In genomic region chr6:81806793-81807565, GRCh38 we compare ENCODE assay signal across 16 cellular contexts. TPM values are rescaled to one million over a fixed set of nuclear protein-coding genes. Genes with fewer than 3 reads are reported as not detected.
A peak's percentile ranks its signal among the peaks of the same experiment; 100 is the strongest.
DNase-seq lines count a peak whose midpoint lies in the region; ATAC-seq and TF ChIP-seq lines count a peak whose summit lies in the region.
"Had no signal": no experiment of that assay in that cellular context is flagged by ENCODE, and none has a peak within 500 bp of the region (broad histone marks: within the 10 kb centered on the region; RNA-seq: fewer than 3 reads in every experiment).

No MANE protein-coding gene starts in this region.

- DNase-seq in mammary epithelial cell: peak; percentile 63
- no peak for DNase-seq in breast epithelium (ENCODE audit: low spot score in 2 of 2)
- DNase-seq in NCI-H526 treated with DMSO at 0.1 percent for 48 hours (lab: John Stamatoyannopoulos, UW): peak; percentile 98
- peak; percentile 87 for DNase-seq in epithelial cell of prostate (ENCODE audit: low read depth, low spot score)
- peak; percentile 22 for DNase-seq in transverse colon
- DNase-seq in lower leg skin (ENCODE audit: low spot score in 2 of 2): no peak
- DNase-seq in activated gamma-delta T cell treated with Interleukin-2 at 50 U/mL for 16 hours: no peak
- DNase-seq: activated CD8-positive, alpha-beta memory T cell treated with anti-CD3 and anti-CD28 coated beads for 24 hours; dermis blood vessel endothelial cell; lower lobe of right lung; NCI-H2227 treated with DMSO at 0.1 percent for 48 hours; ovary; stomach had no signal

- H3K4me2 ChIP-seq in mammary epithelial cell (ENCODE audit: insufficient read depth, low read depth, low read length): no peak overlapping the region

- H4K20me1 ChIP-seq in mammary epithelial cell (ENCODE audit: insufficient read depth, low read length): no peaks in the 10 kb centered on the region

- TF ChIP-seq CTCF in mammary epithelial cell (conservative IDR thresholded peaks at IDR 0.05 in 1 of 2, IDR thresholded peaks at IDR 0.05 in 1 of 2; ENCODE audit: extremely low read depth in 1 of 2, insufficient read depth in 1 of 2, low read depth in 1 of 2, low read length in 2 of 2) (no peak), breast epithelium (IDR thresholded peaks at IDR 0.05) (no peak), transverse colon (IDR thresholded peaks at IDR 0.05) (no peak), lower leg skin (IDR thresholded peaks at IDR 0.05) (no peak)

- in situ Hi-C loops in mammary epithelial cell (cut with MboI; ENCODE audit: low sequenced_read_pairs in 2 of 2) (no loop called here), transverse colon (cut with MboI; ENCODE audit: low pct_ligation_motif_present in 1 of 4, low pct_unique_long_range_greater_than_20kb in 1 of 4, low sequenced_read_pairs in 3 of 4) (no loop called here)

- dilution Hi-C loops in mammary epithelial cell (cut with HindIII; ENCODE audit: low sequenced_read_pairs): no loop called here

- no peaks in the 10 kb centered on the region for H3K36me3 ChIP-seq in mammary epithelial cell (ENCODE audit: insufficient read depth, low read length)
- H3K36me3 ChIP-seq in breast epithelium: no peaks in the 10 kb centered on the region
- no peaks in the 10 kb centered on the region for H3K36me3 ChIP-seq in transverse colon
- H3K36me3 ChIP-seq: lower lobe of right lung, ovary, stomach had no signal

- intact Hi-C loops in mammary epithelial cell (cut with micrococcal nuclease): no loop called here
- intact Hi-C loops in breast epithelium (cut with DNase I; ENCODE audit: low total_unique reads): no loop called here
- intact Hi-C loops in transverse colon (cut with DNase I; ENCODE audit: low total_unique reads): no loop called here
- intact Hi-C loops in lower leg skin (cut with DNase I; ENCODE audit: low total_unique reads): no loop called here

- H3K9ac ChIP-seq in mammary epithelial cell (ENCODE audit: insufficient read depth, low read length): no peak overlapping the region

- no peak for TF ChIP-seq POLR2A in breast epithelium (IDR thresholded peaks at IDR 0.05)
- no peak for TF ChIP-seq POLR2A in transverse colon (IDR thresholded peaks at IDR 0.05)
- TF ChIP-seq POLR2A in lower leg skin (IDR thresholded peaks at IDR 0.05): no peak

- H3K4me3 ChIP-seq in mammary epithelial cell (replicated peaks in 1 of 3; ENCODE audit: insufficient read depth in 1 of 3, low read depth in 2 of 3, low read length in 3 of 3): no peak overlapping the region
- H3K4me3 ChIP-seq in breast epithelium: no peak overlapping the region
- no peak overlapping the region for H3K4me3 ChIP-seq in transverse colon
- no peak overlapping the region for H3K4me3 ChIP-seq in lower leg skin (ENCODE audit: low read depth, poor library complexity, severe bottlenecking)
- H3K4me3 ChIP-seq: lower lobe of right lung, ovary, SK-N-MC, stomach had no signal

- TF ChIP-seq EP300 in transverse colon (IDR thresholded peaks at IDR 0.05; ENCODE audit: low read depth): no peak

- H3K4me1 ChIP-seq in mammary epithelial cell (ENCODE audit: insufficient read depth, low read length): no peaks in the 10 kb centered on the region
- H3K4me1 ChIP-seq in breast epithelium: no peaks in the 10 kb centered on the region
- peaks cover 6 to 25% (median 14%) of the 10 kb centered on the region in 4 donors for H3K4me1 ChIP-seq in transverse colon
- H3K4me1 ChIP-seq: lower lobe of right lung had no signal

- no peak for ATAC-seq in GM19324 (IDR thresholded peaks at IDR 0.05; ENCODE audit: low FRiP score, unreplicated experiment)
- ATAC-seq: activated CD4-positive, CD25-positive, alpha-beta regulatory T cell treated with anti-CD3 and anti-CD28 coated beads, Interleukin-2, amount 50 U/mL, for 24 hours; lower lobe of right lung had no signal

- no peaks in the 10 kb centered on the region for H3K27me3 ChIP-seq in mammary epithelial cell (ENCODE audit: insufficient read depth, low read length)
- H3K27me3 ChIP-seq in breast epithelium: no peaks in the 10 kb centered on the region
- H3K27me3 ChIP-seq in transverse colon: no peaks in the 10 kb centered on the region
- H3K27me3 ChIP-seq: ovary, stomach had no signal

- CTCF ChIA-PET in mammary epithelial cell (lab: Charles Lee; ENCODE audit: low non-redundant PET): no interaction called here

- WGBS in mammary epithelial cell (ENCODE audit: low coverage, missing lambda C conversion rate): 75% methylated on average over 7 of the region's 8 CpGs
- WGBS in transverse colon (ENCODE audit: low coverage in 1 of 2), 2 donors: 62 to 63% methylated on average over 7 to 8 of the region's 8 CpGs
- 73 to 78% methylated on average over 8 of the region's 8 CpGs for whole genome bisulfite sequencing in lower leg skin, 2 donors

- H3K79me2 ChIP-seq in mammary epithelial cell (ENCODE audit: insufficient read depth, low read length): no peaks in the 10 kb centered on the region

- no peak overlapping the region for H2AFZ ChIP-seq in mammary epithelial cell (ENCODE audit: low read depth, low read length)

- BruUV-seq in mammary epithelial cell (replicated peaks; lab: Mats Ljungman, UMichigan): no TSS peak

- no peak overlapping the region for H3K27ac ChIP-seq in mammary epithelial cell (ENCODE audit: insufficient read depth, low read depth, low read length)
- H3K27ac ChIP-seq in breast epithelium: no peak overlapping the region
- peak overlapping the region; percentile 2 for H3K27ac ChIP-seq in epithelial cell of prostate
- H3K27ac ChIP-seq in transverse colon: peak overlapping the region in 3 of 4 donors; percentile 29 to 61 (median 58)
- H3K27ac ChIP-seq: lower lobe of right lung, ovary, SK-N-MC, stomach had no signal

- no peaks in the 10 kb centered on the region for H3K9me3 ChIP-seq in mammary epithelial cell (replicated peaks; ENCODE audit: insufficient read depth, low read length)
- H3K9me3 ChIP-seq in breast epithelium: no peaks in the 10 kb centered on the region
- no peaks in the 10 kb centered on the region for H3K9me3 ChIP-seq in transverse colon
- H3K9me3 ChIP-seq: lower lobe of right lung, ovary, stomach had no signal

RNA-seq across cellular contexts. Expression of gene TENT5A, which starts 54.5 kb away (rescaled TPM):
- total RNA-seq in mammary epithelial cell: 1 to 10 TPM; 2.6 to 4.7 TPM
- polyA plus RNA-seq in mammary epithelial cell: 1.8 TPM
- 1.1 TPM for polyA minus RNA-seq in mammary epithelial cell
- total RNA-seq in breast epithelium: 10 to 100 TPM; 24.3 to 42.4 (median 25.9) TPM
- total RNA-seq in transverse colon: 10 to 100 TPM in 3 of 4 donors, 1 to 10 TPM in 1; 5.6 to 42.1 (median 34.2) TPM
- total RNA-seq in lower leg skin: 10 to 100 TPM; 18.4 to 26.6 (median 24.7) TPM

Comparison
In these comparisons a context has a peak if more than half of its experiments do, and no peak if none do; other contexts are left out.
1. DNase-seq: peak in mammary epithelial cell (single experiment), NCI-H526 treated with DMSO at 0.1 percent for 48 hours (single experiment), epithelial cell of prostate (single experiment) and transverse colon (single experiment); none in breast epithelium (0 of 2), lower leg skin (0 of 2) and activated gamma-delta T cell treated with Interleukin-2 at 50 U/mL for 16 hours (single experiment).
2. H3K27ac ChIP-seq: peak in epithelial cell of prostate (single experiment) and transverse colon (3 of 4); none in mammary epithelial cell (single experiment) and breast epithelium (0 of 2).